8 cellular contexts compared by ENCODE assay signal in genomic region chr6:116060572-116061283, GRCh38. TPM values are rescaled to one million over a fixed set of nuclear protein-coding genes. Genes with fewer than 3 reads are reported as not detected.
DNase-seq lines count a peak whose midpoint lies in the region; ATAC-seq and TF ChIP-seq lines count a peak whose summit lies in the region.

FRK (minus strand) TSS chr6:116060891; CDS start chr6:116060311, 580 bp downstream.

- H3K36me3 Mint-ChIP-seq in H9 (ENCODE audit: insufficient read depth in 1 of 3, low read depth in 3 of 3), result no peaks in the 10 kb centered on the region

- CTCF ChIA-PET in RWPE1 (lab: Yijun Ruan, JAX), result interaction anchor here (0.6 to 1.7 kb wide), 10 partner anchors 7 to 76 kb away, joined by 3 to 11 read pairs (median 4); no protein-coding TSS in a partner anchor

- no CpG with 5 or more reads among the region's 7 CpGs for WGBS in H9 (ENCODE audit: extremely low coverage, insufficient read length, low lambda C conversion rate)

- no peak within 1 kb of the TSS for H3K4me2 ChIP-seq in H9 (ENCODE audit: insufficient read depth, insufficient read length, low read length)

- H3K18ac ChIP-seq in H9 (ENCODE audit: insufficient read length, low read depth, low read length), result no peak within 1 kb of the TSS

- H3K27ac ChIP-seq in H9 (ENCODE audit: insufficient read length, low read depth, low read length) (no peak within 1 kb of the TSS), RWPE1 (peak within 1 kb of the TSS; percentile 32; the same call in 1 of the 2 replicates), subcutaneous abdominal adipose tissue (ENCODE audit: low read depth, low read length) (peak within 1 kb of the TSS; percentile 71)

- H3K14ac ChIP-seq in H9 (ENCODE audit: insufficient read depth, low read length), result no peak within 1 kb of the TSS

- no peaks in the 10 kb centered on the region for H3K27me3 Mint-ChIP-seq in H9 (ENCODE audit: low read depth)

- no peak within 1 kb of the TSS for H2BK120ac ChIP-seq in H9 (ENCODE audit: low read depth, low read length, poor library complexity, severe bottlenecking)

- TF ChIP-seq CTCF in H9 (conservative IDR thresholded peaks at IDR 0.05) (peak; percentile 42), RWPE1 (conservative IDR thresholded peaks at IDR 0.05; ENCODE audit: low read depth) (no peak; the same call in 1 of the 2 replicates)

- H2BK5ac ChIP-seq in H9 (ENCODE audit: insufficient read length, low read length), result no peak within 1 kb of the TSS

- no peak within 1 kb of the TSS for H3T11ph ChIP-seq in H9 (ENCODE audit: low read length)

- no peak within 1 kb of the TSS for H2BK12ac ChIP-seq in H9 (ENCODE audit: insufficient read length, low read depth, low read length)

- H3K9me3 ChIP-seq in H9 (ENCODE audit: control insufficient read depth, low read depth, low read length), result no peaks in the 10 kb centered on the region
- H3K9me3 ChIP-seq in subcutaneous abdominal adipose tissue (ENCODE audit: control insufficient read depth in 5 of 5, low read length in 5 of 5), result no peaks in the 10 kb centered on the region

- H2BK20ac ChIP-seq in H9 (ENCODE audit: low read depth, low read length, poor library complexity, severe bottlenecking), result no peak within 1 kb of the TSS

- intact Hi-C loops in left cardiac atrium (cut with DNase I), result no loop called here

- no peak within 1 kb of the TSS for H4K91ac ChIP-seq in H9 (ENCODE audit: insufficient read length, low read depth, low read length)

- H2AFZ ChIP-seq in H9 (ENCODE audit: low read length), result no peak within 1 kb of the TSS

- H3K4me3 ChIP-seq in subcutaneous abdominal adipose tissue (ENCODE audit: low read depth in 1 of 5, low read length in 5 of 5), result peak within 1 kb of the TSS; percentile 44 to 77 (median 68)

- H3K79me2 ChIP-seq in H9 (ENCODE audit: insufficient read depth, low read length), result no peaks in the 10 kb centered on the region

- H3K4me1 ChIP-seq in H9 (ENCODE audit: insufficient read depth, low read length) (no peaks in the 10 kb centered on the region; the same call in 1 of the 2 replicates), subcutaneous abdominal adipose tissue (ENCODE audit: control insufficient read depth in 5 of 5, insufficient read depth in 5 of 5, low read length in 5 of 5) (peaks cover 0 to 23% (median 16%) of the 10 kb centered on the region in 5 donors)

- DNase-seq in H9 (no peak), RWPE1 (ENCODE audit: low spot score) (peak; percentile 46), left cardiac atrium (peak; percentile 29), RKO (ENCODE audit: low spot score) (no peak), cerebellar nuclear complex (lab: John Stamatoyannopoulos, UW) (no peak)

- no peak within 1 kb of the TSS for H3K4ac ChIP-seq in H9 (ENCODE audit: low read depth, low read length)

- no peaks in the 10 kb centered on the region for H3K9me3 Mint-ChIP-seq in H9

- no peak within 1 kb of the TSS for H3K23ac ChIP-seq in H9 (ENCODE audit: insufficient read length, low read depth, low read length)

- H3K27me3 ChIP-seq in H9 (ENCODE audit: insufficient read depth, low read length) (no peaks in the 10 kb centered on the region), subcutaneous abdominal adipose tissue (ENCODE audit: control insufficient read depth in 5 of 5, insufficient read depth in 4 of 5, low read length in 5 of 5) (no peaks in the 10 kb centered on the region)

- POLR2A ChIA-PET in RWPE1 (lab: Yijun Ruan, JAX; ENCODE audit: low non-redundant PET), result interaction anchor here (1.1 kb wide), 1 partner anchor 40 kb away, joined by 6 read pairs; the partner anchor contains the start of gene NT5DC1

- no peaks in the 10 kb centered on the region for H3K36me3 ChIP-seq in subcutaneous abdominal adipose tissue (ENCODE audit: control insufficient read depth in 5 of 5, insufficient read depth in 5 of 5, low read length in 5 of 5)

- H4K5ac ChIP-seq in H9 (ENCODE audit: insufficient read length, low read depth, low read length), result no peak within 1 kb of the TSS

- no peak within 1 kb of the TSS for H3K4me3 Mint-ChIP-seq in H9

- no peak within 1 kb of the TSS for H2AK5ac ChIP-seq in H9 (ENCODE audit: insufficient read length, low read length)

- no peak within 1 kb of the TSS for H2BK15ac ChIP-seq in H9 (ENCODE audit: low read depth, low read length)

- ATAC-seq in left cardiac atrium, result peak; percentile 88 to 95
- ATAC-seq in HG03442 (IDR thresholded peaks at IDR 0.05; ENCODE audit: unreplicated experiment), result no peak
- ATAC-seq in HG03159 (IDR thresholded peaks at IDR 0.05; ENCODE audit: unreplicated experiment), result no peak

- H3K79me1 ChIP-seq in H9 (ENCODE audit: insufficient read depth, low read depth, low read length, poor library complexity, severe bottlenecking), result no peaks in the 10 kb centered on the region

- H4K8ac ChIP-seq in H9 (replicated peaks; ENCODE audit: insufficient read length, low read depth, low read length), result no peak within 1 kb of the TSS

- no peak within 1 kb of the TSS for H3K56ac ChIP-seq in H9 (ENCODE audit: insufficient read length, low read depth, low read length)

- peaks cover 6 to 11% of the 10 kb centered on the region in 2 experiments; a peak in 3 of 4 replicates for H3K4me1 Mint-ChIP-seq in H9

- H4K20me1 ChIP-seq in H9 (ENCODE audit: control insufficient read depth, insufficient read depth, insufficient read length), result no peaks in the 10 kb centered on the region

- H3K23me2 ChIP-seq in H9 (ENCODE audit: insufficient read length, low read depth, low read length, poor library complexity, severe bottlenecking), result no peaks in the 10 kb centered on the region

- H3K27ac Mint-ChIP-seq in H9, result 0 out of 7 replicates have a peak within 1 kb of the TSS, but pooled peaks of 1 of the 3 experiments have one; percentile 8

- no peak within 1 kb of the TSS for H3K9ac ChIP-seq in H9 (ENCODE audit: extremely low read depth, insufficient read length, low read length)
- peak within 1 kb of the TSS in 4 of 5 donors; percentile 56 to 72 (median 68) for H3K9ac ChIP-seq in subcutaneous abdominal adipose tissue (ENCODE audit: low read length in 5 of 5)

RNA-seq across cellular contexts. Expression of gene FRK, which starts in this region (rescaled TPM):
- total RNA-seq in H9 (2021) (0.09 and 0.15 TPM in 2 replicates), left cardiac atrium (1 to 10 TPM; 4.0 to 4.8 TPM)

Comparison
In these comparisons a context has a peak if more than half of its experiments do, and no peak if none do; other contexts are left out.
1. DNase-seq: peak in RWPE1 (single experiment) and left cardiac atrium (single experiment); none in H9 (single experiment), RKO (single experiment) and cerebellar nuclear complex (0 of 2).
2. ATAC-seq: peak in left cardiac atrium (2 of 2); none in HG03442 (single experiment) and HG03159 (single experiment).